19 cellular contexts compared by ENCODE assay signal in the genomic region with DNA sequence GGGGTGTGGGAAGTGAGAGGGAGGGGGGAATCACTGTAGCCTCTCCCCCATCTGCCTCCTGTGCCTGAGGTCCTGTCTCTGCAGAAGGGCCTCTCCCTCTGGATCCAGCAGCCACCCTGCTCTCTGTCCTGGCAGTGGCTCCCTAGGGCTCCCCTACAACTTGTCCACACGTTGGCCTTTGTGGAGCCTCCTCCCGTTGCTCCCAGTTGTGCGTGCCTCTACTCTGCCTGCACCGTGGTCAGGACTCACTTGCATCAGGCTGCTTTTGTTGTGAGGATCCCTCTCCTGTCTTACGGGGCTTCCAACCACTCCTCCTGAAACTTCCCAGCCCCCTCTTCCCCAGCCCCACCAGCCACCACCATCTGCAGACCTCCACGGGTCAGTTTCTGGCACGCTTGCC.
DNase-seq lines count a peak whose midpoint lies in the region; ATAC-seq and TF ChIP-seq lines count a peak whose summit lies in the region.
"Had no signal": no experiment of that assay in that cellular context is flagged by ENCODE, and none has a peak within 500 bp of the region (broad histone marks: within the 10 kb centered on the region; RNA-seq: fewer than 3 reads in every experiment).

No MANE protein-coding gene starts in this region.

- H3K9ac ChIP-seq in SK-N-SH, result no peak overlapping the region
- H3K9ac ChIP-seq: BLaER1 had no signal

- DNase-seq in SK-N-SH (peak; percentile 49), left lobe of liver (ENCODE audit: low spot score) (peak; percentile 29), spleen (peak; percentile 62), SK-N-DZ (ENCODE audit: low spot score) (no peak), NCI-H146 treated with DMSO at 0.1 percent for 48 hours (lab: John Stamatoyannopoulos, UW; ENCODE audit: unreplicated experiment) (no peak), MV-4-11 (lab: John Stamatoyannopoulos, UW) (no peak)
- DNase-seq: 8988T; AML-193; Calu3; CD4-positive, CD25-positive, alpha-beta regulatory T cell; DMS153; DMS79 treated with DMSO at 0.1 percent for 48 hours; EL; H7 had no signal

- TF ChIP-seq CTCF in SK-N-SH (IDR thresholded peaks at IDR 0.05), result no peak
- no peak for TF ChIP-seq CTCF in spleen (IDR thresholded peaks at IDR 0.05 in 8 of 11, conservative IDR thresholded peaks at IDR 0.05 in 3 of 11)

- H3K9me2 ChIP-seq in SK-N-SH, result no peaks in the 10 kb centered on the region

- H3K9me3 ChIP-seq in SK-N-SH (no peaks in the 10 kb centered on the region), spleen (no peaks in the 10 kb centered on the region)
- H3K9me3 ChIP-seq: BLaER1 had no signal

- no peaks in the 10 kb centered on the region for H3F3A ChIP-seq in SK-N-SH (replicated peaks; ENCODE audit: insufficient read depth)

- ATAC-seq in SK-N-SH treated with all-trans-retinoic acid at 6 μM for 48 hours, result no peak
- no peak for ATAC-seq in left lobe of liver

- no peak for TF ChIP-seq POLR2A in spleen (IDR thresholded peaks at IDR 0.05)

- no peak overlapping the region for H2AFZ ChIP-seq in SK-N-SH (ENCODE audit: low read depth)
- H2AFZ ChIP-seq: GM23338 had no signal

- H3K27ac ChIP-seq in SK-N-SH (ENCODE audit: low read depth in 2 of 2, low read length in 1 of 2) (no peak overlapping the region; a peak in 1 of 4 replicates), angular gyrus (ENCODE audit: low read depth, low read length) (peak overlapping the region; percentile 19), spleen (no peak overlapping the region)
- H3K27ac ChIP-seq: BLaER1, HL-60 had no signal

- no peaks in the 10 kb centered on the region for H3K79me2 ChIP-seq in SK-N-SH (ENCODE audit: insufficient read depth)

- no peak for TF ChIP-seq RAD21 in SK-N-SH (IDR thresholded peaks at IDR 0.05; ENCODE audit: low read length)

- no peak for TF ChIP-seq EP300 in SK-N-SH (IDR thresholded peaks at IDR 0.05; ENCODE audit: borderline replicate concordance in 1 of 2, low read depth in 1 of 2, low read length in 1 of 2)

- H3K27me3 ChIP-seq in SK-N-SH (ENCODE audit: insufficient read depth) (peaks cover 12% of the 10 kb centered on the region), spleen (replicated peaks in 1 of 7) (peaks cover 0 to 46% (median 5%) of the 10 kb centered on the region in 7 donors)
- H3K27me3 ChIP-seq: BLaER1 had no signal

- H3K4me3 ChIP-seq in SK-N-SH (ENCODE audit: low read depth in 2 of 2, low read length in 1 of 2) (no peak overlapping the region), spleen (no peak overlapping the region)
- H3K4me3 ChIP-seq: BLaER1, GM23338 had no signal

- intact Hi-C loops in spleen (cut with DNase I; ENCODE audit: low total_unique reads), result no loop called here

- POLR2A ChIA-PET in SK-N-SH (lab: Yijun Ruan, JAX), result interaction anchor here (1.5 kb wide), 1 partner anchor 9 kb away, joined by 3 read pairs; no protein-coding TSS in a partner anchor

- CTCF ChIA-PET in SK-N-SH (lab: Yijun Ruan, JAX), result interaction anchor here (2.6 to 5.7 kb wide), 3 partner anchors 36 to 40 kb away, joined by 15 to 43 read pairs (median 18); no protein-coding TSS in a partner anchor

- no peaks in the 10 kb centered on the region for H4K20me1 ChIP-seq in SK-N-SH (ENCODE audit: insufficient read depth)
- H4K20me1 ChIP-seq: BLaER1 had no signal

- H3K4me2 ChIP-seq in SK-N-SH, result no peak overlapping the region
- H3K4me2 ChIP-seq: BLaER1, GM23338 had no signal

- H3K4me1 ChIP-seq in SK-N-SH (ENCODE audit: control insufficient read depth in 1 of 2, insufficient read depth in 2 of 2, low read depth in 1 of 2, low read length in 1 of 2) (peaks cover 0 to 36% of the 10 kb centered on the region in 2 experiments; a peak in 1 of 4 replicates), spleen (no peaks in the 10 kb centered on the region)

- no peaks in the 10 kb centered on the region for H3K36me3 ChIP-seq in SK-N-SH (replicated peaks in 1 of 2; ENCODE audit: control insufficient read depth in 1 of 2, insufficient read depth in 2 of 2, low read length in 1 of 2)
- H3K36me3 ChIP-seq in spleen, result no peaks in the 10 kb centered on the region
- H3K36me3 ChIP-seq: BLaER1 had no signal

- 54% methylated on average over 7 of the region's 7 CpGs for WGBS in SK-N-SH (ENCODE audit: low lambda C conversion rate)
- WGBS in spleen, 5 donors, result 66 to 75% (median 72%) methylated on average over 7 of the region's 7 CpGs

TF ChIP-seq in SK-N-SH, 30 proteins besides CTCF, POLR2A, EP300 and RAD21:
- TF ChIP-seq SMC3 (IDR thresholded peaks at IDR 0.05; ENCODE audit: low read depth, low read length), result no peak
- no peak for TF ChIP-seq PBX3 (IDR thresholded peaks at IDR 0.05)
- TF ChIP-seq MEF2A (IDR thresholded peaks at IDR 0.05; ENCODE audit: borderline replicate concordance, low read depth), result no peak
- no peak for TF ChIP-seq TAF1 (IDR thresholded peaks at IDR 0.05; ENCODE audit: borderline replicate concordance, low read depth, low read length)
- TF ChIP-seq MAX (IDR thresholded peaks at IDR 0.05; ENCODE audit: low read depth), result no peak
- no peak for TF ChIP-seq CHD2 (IDR thresholded peaks at IDR 0.05; ENCODE audit: low read length, partially characterized antibody)
TF ChIP-seq in SK-N-SH: peak in this region for 0.

TF ChIP-seq in SK-N-SH treated with all-trans-retinoic acid at 6 μM for 48 hours, 23 proteins besides CTCF, POLR2A, EP300 and RAD21 (continues in another document):
- no peak for TF ChIP-seq PPARA (CRISPR knock-in tag; IDR thresholded peaks at IDR 0.05; ENCODE audit: borderline replicate concordance)
- TF ChIP-seq RARB (CRISPR knock-in tag; IDR thresholded peaks at IDR 0.05), result no peak
- TF ChIP-seq, protein P1, sequence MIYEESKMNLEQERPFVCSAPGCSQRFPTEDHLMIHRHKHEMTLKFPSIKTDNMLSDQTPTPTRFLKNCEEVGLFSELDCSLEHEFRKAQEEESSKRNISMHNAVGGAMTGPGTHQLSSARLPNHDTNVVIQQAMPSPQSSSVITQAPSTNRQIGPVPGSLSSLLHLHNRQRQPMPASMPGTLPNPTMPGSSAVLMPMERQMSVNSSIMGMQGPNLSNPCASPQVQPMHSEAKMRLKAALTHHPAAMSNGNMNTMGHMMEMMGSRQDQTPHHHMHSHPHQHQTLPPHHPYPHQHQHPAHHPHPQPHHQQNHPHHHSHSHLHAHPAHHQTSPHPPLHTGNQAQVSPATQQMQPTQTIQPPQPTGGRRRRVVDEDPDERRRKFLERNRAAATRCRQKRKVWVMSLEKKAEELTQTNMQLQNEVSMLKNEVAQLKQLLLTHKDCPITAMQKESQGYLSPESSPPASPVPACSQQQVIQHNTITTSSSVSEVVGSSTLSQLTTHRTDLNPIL (CRISPR knock-in tag; IDR thresholded peaks at IDR 0.05; ENCODE audit: low read depth), result no peak
- no peak for TF ChIP-seq SNAI2 (CRISPR knock-in tag; IDR thresholded peaks at IDR 0.05)
- no peak for TF ChIP-seq CSDC2 (CRISPR knock-in tag; IDR thresholded peaks at IDR 0.05)
- no peak for TF ChIP-seq ZC3H10 (CRISPR knock-in tag; IDR thresholded peaks at IDR 0.05)
- TF ChIP-seq PATZ1 (CRISPR knock-in tag; IDR thresholded peaks at IDR 0.05; ENCODE audit: borderline replicate concordance), result no peak
- no peak for TF ChIP-seq GLIS3 (CRISPR knock-in tag; IDR thresholded peaks at IDR 0.05)
- TF ChIP-seq BACH2 (CRISPR knock-in tag; IDR thresholded peaks at IDR 0.05; ENCODE audit: borderline replicate concordance), result no peak
- no peak for TF ChIP-seq ZFP30 (CRISPR knock-in tag; IDR thresholded peaks at IDR 0.05)
- TF ChIP-seq ZNF565 (CRISPR knock-in tag; conservative IDR thresholded peaks at IDR 0.05; ENCODE audit: low read depth), result no peak
- TF ChIP-seq, protein P2, sequence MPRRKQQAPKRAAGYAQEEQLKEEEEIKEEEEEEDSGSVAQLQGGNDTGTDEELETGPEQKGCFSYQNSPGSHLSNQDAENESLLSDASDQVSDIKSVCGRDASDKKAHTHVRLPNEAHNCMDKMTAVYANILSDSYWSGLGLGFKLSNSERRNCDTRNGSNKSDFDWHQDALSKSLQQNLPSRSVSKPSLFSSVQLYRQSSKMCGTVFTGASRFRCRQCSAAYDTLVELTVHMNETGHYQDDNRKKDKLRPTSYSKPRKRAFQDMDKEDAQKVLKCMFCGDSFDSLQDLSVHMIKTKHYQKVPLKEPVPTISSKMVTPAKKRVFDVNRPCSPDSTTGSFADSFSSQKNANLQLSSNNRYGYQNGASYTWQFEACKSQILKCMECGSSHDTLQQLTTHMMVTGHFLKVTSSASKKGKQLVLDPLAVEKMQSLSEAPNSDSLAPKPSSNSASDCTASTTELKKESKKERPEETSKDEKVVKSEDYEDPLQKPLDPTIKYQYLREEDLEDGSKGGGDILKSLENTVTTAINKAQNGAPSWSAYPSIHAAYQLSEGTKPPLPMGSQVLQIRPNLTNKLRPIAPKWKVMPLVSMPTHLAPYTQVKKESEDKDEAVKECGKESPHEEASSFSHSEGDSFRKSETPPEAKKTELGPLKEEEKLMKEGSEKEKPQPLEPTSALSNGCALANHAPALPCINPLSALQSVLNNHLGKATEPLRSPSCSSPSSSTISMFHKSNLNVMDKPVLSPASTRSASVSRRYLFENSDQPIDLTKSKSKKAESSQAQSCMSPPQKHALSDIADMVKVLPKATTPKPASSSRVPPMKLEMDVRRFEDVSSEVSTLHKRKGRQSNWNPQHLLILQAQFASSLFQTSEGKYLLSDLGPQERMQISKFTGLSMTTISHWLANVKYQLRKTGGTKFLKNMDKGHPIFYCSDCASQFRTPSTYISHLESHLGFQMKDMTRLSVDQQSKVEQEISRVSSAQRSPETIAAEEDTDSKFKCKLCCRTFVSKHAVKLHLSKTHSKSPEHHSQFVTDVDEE (CRISPR knock-in tag; IDR thresholded peaks at IDR 0.05), result no peak

Comparison
In these comparisons a context has a peak if more than half of its experiments do, and no peak if none do; other contexts are left out.
1. DNase-seq: peak in SK-N-SH (single experiment), left lobe of liver (single experiment) and spleen (single experiment); none in SK-N-DZ (single experiment), NCI-H146 treated with DMSO at 0.1 percent for 48 hours (single experiment) and MV-4-11 (single experiment).